34 cellular contexts compared by ENCODE assay signal in the genomic region with DNA sequence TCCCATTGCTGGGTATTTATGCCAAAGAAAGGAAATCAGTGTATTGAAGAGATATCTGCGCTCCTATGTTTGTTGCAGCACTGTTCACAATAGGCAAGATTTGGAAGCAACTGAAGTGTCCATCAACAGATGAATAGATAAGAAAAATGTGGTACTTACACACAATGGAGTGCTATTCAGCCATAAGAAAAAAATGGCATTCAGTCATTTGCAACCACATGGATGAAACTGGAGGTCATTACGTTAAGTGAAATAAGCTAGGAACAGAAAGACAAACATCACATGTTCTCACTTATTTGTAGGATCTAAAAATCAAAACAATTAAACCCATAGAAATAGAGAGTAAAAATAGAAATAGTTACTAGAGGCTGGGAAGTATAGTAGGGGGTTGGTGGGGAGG.
"Had no signal": no experiment of that assay in that cellular context is flagged by ENCODE, and none has a peak within 500 bp of the region (broad histone marks: within the 10 kb centered on the region; RNA-seq: fewer than 3 reads in every experiment).

No MANE protein-coding gene starts in this region.

- H3K27me3 Mint-ChIP-seq: activated B cell treated with CpG ODN at 0.5 μM for 24 hours; activated CD4-positive, alpha-beta memory T cell treated with anti-CD3 and anti-CD28 coated beads for 36 hours; activated CD4-positive, alpha-beta T cell treated with anti-CD3 and anti-CD28 coated beads, Interleukin-2, amount 10 ng/mL, durations not matched to agents 24 days and 14 days; activated CD8-positive, alpha-beta T cell treated with anti-CD3 and anti-CD28 coated beads for 36 hours; activated naive CD4-positive, alpha-beta T cell treated with anti-CD3 and anti-CD28 coated beads, Interleukin-2, amount 10 ng/mL, durations not matched to agents 7 days and 5 days; activated naive CD4-positive, alpha-beta T cell treated with anti-CD3 and anti-CD28 coated beads, Interleukin-2, amount 50 U/mL, for 24 hours; activated naive CD8-positive, alpha-beta T cell; activated naive CD8-positive, alpha-beta T cell treated with anti-CD3 and anti-CD28 coated beads, Interleukin-2, amount 10 ng/mL, durations not matched to agents 7 days and 5 days; activated naive CD8-positive, alpha-beta T cell treated with anti-CD3 and anti-CD28 coated beads, Interleukin-2, amount 50 U/mL, for 24 hours had no signal

- H3K4me3 Mint-ChIP-seq: activated B cell treated with CpG ODN at 0.5 μM for 24 hours; activated CD4-positive, alpha-beta memory T cell treated with anti-CD3 and anti-CD28 coated beads for 36 hours; activated CD4-positive, alpha-beta T cell treated with anti-CD3 and anti-CD28 coated beads, Interleukin-2, amount 10 ng/mL, durations not matched to agents 24 days and 14 days; activated CD8-positive, alpha-beta T cell treated with anti-CD3 and anti-CD28 coated beads for 36 hours; activated naive CD4-positive, alpha-beta T cell treated with anti-CD3 and anti-CD28 coated beads, Interleukin-2, amount 10 ng/mL, durations not matched to agents 7 days and 5 days; activated naive CD4-positive, alpha-beta T cell treated with anti-CD3 and anti-CD28 coated beads, Interleukin-2, amount 50 U/mL, for 24 hours; activated naive CD8-positive, alpha-beta T cell; activated naive CD8-positive, alpha-beta T cell treated with anti-CD3 and anti-CD28 coated beads, Interleukin-2, amount 10 ng/mL, durations not matched to agents 7 days and 5 days; activated naive CD8-positive, alpha-beta T cell treated with anti-CD3 and anti-CD28 coated beads, Interleukin-2, amount 50 U/mL, for 24 hours; activated T-cell treated with anti-CD3 and anti-CD28 coated beads, Interleukin-2, amount 50 U/mL, for 4 hours; activated T-cell treated with anti-CD3 and anti-CD28 coated beads, Interleukin-2, amount 50 U/mL, for 72 hours; activated T-helper 1 cell treated with anti-CD3 and anti-CD28 coated beads, Interleukin-12 subunit alpha, Interleukin-12 subunit beta, Interleukin-2, Interleukin-4 antibody, amounts not matched to agents 30 ng/mL and 10 ng/mL and 1 ng/mL, durations not matched to agents 14 hours and 24 hours and 36 hours; brain; central memory CD8-positive, alpha-beta T cell; T-helper 1 cell treated with Interleukin-12 subunit alpha and Interleukin-12 subunit beta and Interleukin-4 antibody, amounts not matched to agents 30 μg/mL and 1 μg/mL, for 36 hours; T-helper 2 cell treated with Interferon-gamma antibody and Interleukin-4, amounts not matched to agents 5 μg/mL and 100 μg/mL, for 36 hours had no signal

- ATAC-seq: activated CD8-positive, alpha-beta T cell treated with anti-CD3 and anti-CD28 coated beads for 36 hours; activated naive CD8-positive, alpha-beta T cell treated with anti-CD3 and anti-CD28 coated beads, Interleukin-2, amount 50 U/mL, for 24 hours; activated T-cell treated with anti-CD3 and anti-CD28 coated beads, Interleukin-2, amount 50 U/mL, for 4 hours; activated T-cell treated with anti-CD3 and anti-CD28 coated beads, Interleukin-2, amount 50 U/mL, for 72 hours had no signal

- DNase-seq: activated B cell treated with CpG ODN at 0.5 μM for 24 hours; activated CD4-positive, alpha-beta memory T cell treated with anti-CD3 and anti-CD28 coated beads for 36 hours; activated CD4-positive, alpha-beta T cell treated with anti-CD3 and anti-CD28 coated beads for 4 hours; activated CD4-positive, alpha-beta T cell treated with anti-CD3 and anti-CD28 coated beads, Interleukin-2, amount 10 ng/mL, durations not matched to agents 24 days and 14 days; activated CD4-positive, alpha-beta T cell treated with anti-CD3 and anti-CD28 coated beads, Interleukin-2, amount 50 U/mL, for 1 hour; activated CD4-positive, alpha-beta T cell treated with anti-CD3 and anti-CD28 coated beads, Interleukin-2, amount 50 U/mL, for 4 hours; activated CD4-positive, CD25-positive, alpha-beta regulatory T cell treated with anti-CD3 and anti-CD28 coated beads, Interleukin-2, amount 50 U/mL, for 72 hours; activated CD8-positive, alpha-beta memory T cell treated with anti-CD3 and anti-CD28 coated beads, Interleukin-2, amount 50 U/mL, for 4 hours; activated CD8-positive, alpha-beta T cell treated with anti-CD3 and anti-CD28 coated beads for 36 hours; activated effector memory CD4-positive, alpha-beta T cell treated with Interleukin-2 at 50 U/mL for 16 hours; activated gamma-delta T cell; activated naive CD4-positive, alpha-beta T cell treated with anti-CD3 and anti-CD28 coated beads, Interleukin-2, amount 10 ng/mL, durations not matched to agents 7 days and 5 days; activated naive CD4-positive, alpha-beta T cell treated with Interleukin-2 at 50 U/mL for 16 hours; activated naive CD8-positive, alpha-beta T cell treated with anti-CD3 and anti-CD28 coated beads, Interleukin-2, amount 10 ng/mL, durations not matched to agents 7 days and 5 days; activated naive CD8-positive, alpha-beta T cell treated with anti-CD3 and anti-CD28 coated beads, Interleukin-2, amount 50 U/mL, for 24 hours; activated T-cell treated with anti-CD3 and anti-CD28 coated beads for 4 hours; activated T-cell treated with anti-CD3 and anti-CD28 coated beads, Interleukin-2, amount 50 U/mL, for 1 hour; activated T-cell treated with anti-CD3 and anti-CD28 coated beads, Interleukin-2, amount 50 U/mL, for 4 hours; activated T-cell treated with anti-CD3 and anti-CD28 coated beads, Interleukin-2, amount 50 U/mL, for 72 hours; amygdala; anterior cingulate cortex; caudate nucleus; cerebellar nuclear complex; T-helper 1 cell; T-helper 2 cell; T-helper 9 cell had no signal

- H3K4me1 Mint-ChIP-seq: activated B cell treated with CpG ODN at 0.5 μM for 24 hours; activated CD4-positive, alpha-beta T cell treated with anti-CD3 and anti-CD28 coated beads, Interleukin-2, amount 10 ng/mL, durations not matched to agents 24 days and 14 days; activated naive CD4-positive, alpha-beta T cell treated with anti-CD3 and anti-CD28 coated beads, Interleukin-2, amount 10 ng/mL, durations not matched to agents 7 days and 5 days; activated naive CD8-positive, alpha-beta T cell treated with anti-CD3 and anti-CD28 coated beads, Interleukin-2, amount 10 ng/mL, durations not matched to agents 7 days and 5 days; activated naive CD8-positive, alpha-beta T cell treated with anti-CD3 and anti-CD28 coated beads, Interleukin-2, amount 50 U/mL, for 24 hours; central memory CD8-positive, alpha-beta T cell had no signal

- H3K9me3 Mint-ChIP-seq: activated CD8-positive, alpha-beta T cell treated with anti-CD3 and anti-CD28 coated beads for 36 hours; activated T-helper 1 cell treated with anti-CD3 and anti-CD28 coated beads, Interleukin-12 subunit alpha, Interleukin-12 subunit beta, Interleukin-2, Interleukin-4 antibody, amounts not matched to agents 30 ng/mL and 10 ng/mL and 1 ng/mL, durations not matched to agents 14 hours and 24 hours and 36 hours; activated T-helper 2 cell treated with anti-CD3 and anti-CD28 coated beads, Interferon-gamma antibody, Interleukin-2, Interleukin-4, amounts not matched to agents 10 μg/mL and 5 μg/mL and 100 μg/mL, durations not matched to agents 14 hours and 24 hours and 36 hours; T-helper 2 cell treated with Interferon-gamma antibody and Interleukin-4, amounts not matched to agents 5 μg/mL and 100 μg/mL, for 36 hours had no signal

- H3K27ac Mint-ChIP-seq: activated B cell treated with CpG ODN at 0.5 μM for 24 hours; activated CD4-positive, alpha-beta memory T cell treated with anti-CD3 and anti-CD28 coated beads for 36 hours; activated CD4-positive, alpha-beta T cell treated with anti-CD3 and anti-CD28 coated beads, Interleukin-2, amount 10 ng/mL, durations not matched to agents 24 days and 14 days; activated CD8-positive, alpha-beta T cell treated with anti-CD3 and anti-CD28 coated beads for 36 hours; activated naive CD4-positive, alpha-beta T cell treated with anti-CD3 and anti-CD28 coated beads, Interleukin-2, amount 10 ng/mL, durations not matched to agents 7 days and 5 days; activated naive CD4-positive, alpha-beta T cell treated with anti-CD3 and anti-CD28 coated beads, Interleukin-2, amount 50 U/mL, for 24 hours; activated naive CD8-positive, alpha-beta T cell; activated naive CD8-positive, alpha-beta T cell treated with anti-CD3 and anti-CD28 coated beads, Interleukin-2, amount 10 ng/mL, durations not matched to agents 7 days and 5 days; activated naive CD8-positive, alpha-beta T cell treated with anti-CD3 and anti-CD28 coated beads, Interleukin-2, amount 50 U/mL, for 24 hours; activated T-cell treated with anti-CD3 and anti-CD28 coated beads, Interleukin-2, amount 50 U/mL, for 72 hours; activated T-helper 1 cell treated with anti-CD3 and anti-CD28 coated beads, Interleukin-12 subunit alpha, Interleukin-12 subunit beta, Interleukin-2, Interleukin-4 antibody, amounts not matched to agents 30 ng/mL and 10 ng/mL and 1 ng/mL, durations not matched to agents 14 hours and 24 hours and 36 hours; activated T-helper 2 cell treated with anti-CD3 and anti-CD28 coated beads, Interferon-gamma antibody, Interleukin-2, Interleukin-4, amounts not matched to agents 10 μg/mL and 5 μg/mL and 100 μg/mL, durations not matched to agents 14 hours and 24 hours and 36 hours; brain; T-helper 1 cell treated with Interleukin-12 subunit alpha and Interleukin-12 subunit beta and Interleukin-4 antibody, amounts not matched to agents 30 μg/mL and 1 μg/mL, for 36 hours; T-helper 2 cell treated with Interferon-gamma antibody and Interleukin-4, amounts not matched to agents 5 μg/mL and 100 μg/mL, for 36 hours had no signal
